In genomic region chr2:84840306-84840705, GRCh38 we compare ENCODE assay signal across 13 cellular contexts. TPM values are rescaled to one million over a fixed set of nuclear protein-coding genes. Genes with fewer than 3 reads are reported as not detected.
DNase-seq lines count a peak whose midpoint lies in the region; ATAC-seq, FAIRE-seq and TF ChIP-seq lines count a peak whose summit lies in the region.
"Had no signal": no experiment of that assay in that cellular context is flagged by ENCODE, and none has a peak within 500 bp of the region (broad histone marks: within the 10 kb centered on the region; RNA-seq: fewer than 3 reads in every experiment).

No MANE protein-coding gene starts in this region.

- no peaks in the 10 kb centered on the region; a peak in 1 of 5 replicates for H3K27me3 ChIP-seq in HepG2 (ENCODE audit: control insufficient read depth in 1 of 2, insufficient read depth in 2 of 2, low read length in 2 of 2)
- H3K27me3 ChIP-seq in right lobe of liver = no peaks in the 10 kb centered on the region
- no peaks in the 10 kb centered on the region for H3K27me3 ChIP-seq in effector memory CD4-positive, alpha-beta T cell (replicated peaks; ENCODE audit: control insufficient read depth, insufficient read depth, low read length, poor library complexity, severe bottlenecking)
- no peaks in the 10 kb centered on the region for H3K27me3 ChIP-seq in spleen (replicated peaks in 1 of 7)

- H3K9me3 ChIP-seq in HepG2 (ENCODE audit: low read length) (0 out of 2 replicates have a peak, but pooled peaks cover 5% of the 10 kb centered on the region), right lobe of liver (peaks cover 0 to 5% (median 0%) of the 10 kb centered on the region in 4 donors), spleen (peaks cover 3 to 26% (median 19%) of the 10 kb centered on the region in 8 donors)
- H3K9me3 ChIP-seq in effector memory CD4-positive, alpha-beta T cell (ENCODE audit: control insufficient read depth, low read length) = no peaks in the 10 kb centered on the region

- POLR2A ChIA-PET in HepG2 (lab: Yijun Ruan, JAX) = no interaction called here

- no peak for DNase-seq in HepG2 (ENCODE audit: low spot score)
- no peak for DNase-seq in right lobe of liver
- peak; percentile 58 for DNase-seq in RPMI7951 (ENCODE audit: low read depth)
- no peak for DNase-seq in effector memory CD4-positive, alpha-beta T cell
- no peak for DNase-seq in RCC 7860 (ENCODE audit: low spot score)
- no peak for DNase-seq in stimulated activated CD4-positive, alpha-beta T cell treated with anti-CD3 and anti-CD28 coated beads, Interleukin-4, amount 100 ng/mL, for 1 hour
- no peak for DNase-seq in spleen
- DNase-seq: anterior cingulate cortex; effector CD8-positive, alpha-beta T cell; left cardiac atrium; NCI-H1417 treated with DMSO at 0.1 percent for 48 hours; NCI-H69 had no signal

- TF ChIP-seq POLR2A in HepG2 (IDR thresholded peaks at IDR 0.05; ENCODE audit: insufficient read depth in 1 of 2, low read depth in 2 of 2, low read length in 2 of 2) (no peak), right lobe of liver (IDR thresholded peaks at IDR 0.05) (no peak), spleen (IDR thresholded peaks at IDR 0.05) (no peak)

- H3K36me3 ChIP-seq in HepG2 (replicated peaks in 1 of 2; ENCODE audit: control insufficient read depth in 1 of 2, insufficient read depth in 2 of 2, low read length in 2 of 2) = no peaks in the 10 kb centered on the region
- H3K36me3 ChIP-seq in right lobe of liver = no peaks in the 10 kb centered on the region
- H3K36me3 ChIP-seq in effector memory CD4-positive, alpha-beta T cell (ENCODE audit: control insufficient read depth, insufficient read depth, low read length) = peaks cover 18% of the 10 kb centered on the region
- peaks cover 0 to 6% (median 0%) of the 10 kb centered on the region in 6 donors for H3K36me3 ChIP-seq in spleen

- no peak overlapping the region for H2AFZ ChIP-seq in HepG2 (ENCODE audit: low read length)

- no peaks in the 10 kb centered on the region for H3K79me2 ChIP-seq in HepG2 (ENCODE audit: insufficient read depth, low read length)

- H3K4me1 ChIP-seq in HepG2 (ENCODE audit: insufficient read depth, low read length) (peaks cover 8% of the 10 kb centered on the region; the same call in 1 of the 2 replicates), right lobe of liver (no peaks in the 10 kb centered on the region), spleen (peaks cover 3 to 51% (median 9%) of the 10 kb centered on the region in 6 donors)
- peaks cover 71% of the 10 kb centered on the region for H3K4me1 ChIP-seq in effector memory CD4-positive, alpha-beta T cell (ENCODE audit: control insufficient read depth, insufficient read depth, low read length, poor library complexity, severe bottlenecking)

- intact Hi-C loops in HepG2 (cut with micrococcal nuclease; ENCODE audit: unreplicated experiment) (no loop called here), right lobe of liver (cut with DNase I) (no loop called here), spleen (cut with DNase I; ENCODE audit: low total_unique reads) (no loop called here)

- TF ChIP-seq CTCF in HepG2 (CRISPR knock-in tag; IDR thresholded peaks at IDR 0.05) = no peak
- TF ChIP-seq CTCF in right lobe of liver (IDR thresholded peaks at IDR 0.05) = no peak
- TF ChIP-seq CTCF in spleen (IDR thresholded peaks at IDR 0.05 in 8 of 11, conservative IDR thresholded peaks at IDR 0.05 in 3 of 11) = no peak

- no peak overlapping the region for H3K4me2 ChIP-seq in HepG2 (ENCODE audit: low read depth, low read length)

- TF ChIP-seq EP300 in HepG2 (IDR thresholded peaks at IDR 0.05; ENCODE audit: low read depth in 2 of 2, low read length in 2 of 2) (no peak), HepG2 (CRISPR knock-in tag; IDR thresholded peaks at IDR 0.05; ENCODE audit: borderline replicate concordance) (no peak)

- BruUV-seq in HepG2 (replicated peaks; lab: Mats Ljungman, UMichigan) = no TSS peak

- H3K9ac ChIP-seq in HepG2 (ENCODE audit: insufficient read depth, low read depth, low read length) = no peak overlapping the region

- CTCF ChIA-PET in HepG2 (lab: Yijun Ruan, JAX; ENCODE audit: low intra/inter-chr PET ratio, low total read pairs) = no interaction called here

- no peaks in the 10 kb centered on the region for H4K20me1 ChIP-seq in HepG2 (ENCODE audit: insufficient read depth, low read length)

- WGBS in HepG2 (ENCODE audit: low lambda C conversion rate) = 16% methylated on average over 3 of the region's 3 CpGs
- WGBS in right lobe of liver (ENCODE audit: insufficient coverage, low coverage, low lambda C conversion rate, missing lambda C conversion rate) = 82% methylated on average over 2 of the region's 3 CpGs
- WGBS in spleen, 5 donors = 54 to 79% (median 70%) methylated on average over 3 of the region's 3 CpGs

- H3K27ac ChIP-seq in HepG2 (ENCODE audit: extremely low read length, insufficient read depth, low read length) = no peak overlapping the region
- no peak overlapping the region for H3K27ac ChIP-seq in right lobe of liver
- H3K27ac ChIP-seq in effector memory CD4-positive, alpha-beta T cell (ENCODE audit: insufficient read depth, low read length, poor library complexity, severe bottlenecking) = peak overlapping the region; percentile 44
- H3K27ac ChIP-seq in spleen = peak overlapping the region in 4 of 8 donors; percentile 22 to 92 (median 58)

- peak; percentile 84 for ATAC-seq in HepG2
- ATAC-seq in right lobe of liver = no peak
- no peak for ATAC-seq in GM21786 (IDR thresholded peaks at IDR 0.05; ENCODE audit: unreplicated experiment)
- ATAC-seq: left cardiac atrium had no signal

- no peak overlapping the region for H3K4me3 ChIP-seq in HepG2 (replicated peaks in 1 of 3; ENCODE audit: insufficient read depth in 1 of 3, low read depth in 2 of 3, low read length in 3 of 3)
- H3K4me3 ChIP-seq in right lobe of liver = no peak overlapping the region
- peak overlapping the region; percentile 2 for H3K4me3 ChIP-seq in effector memory CD4-positive, alpha-beta T cell (ENCODE audit: insufficient read depth, low read depth, low read length, poor library complexity, severe bottlenecking)
- H3K4me3 ChIP-seq in spleen = no peak overlapping the region

- in situ Hi-C loops in HepG2 (cut with HindIII; ENCODE audit: extremely low pct_ligation_motif_present, low pct_unique_long_range_greater_than_20kb) = no loop called here

- TF ChIP-seq RAD21 in HepG2 (CRISPR knock-in tag; IDR thresholded peaks at IDR 0.05) = no peak

- FAIRE-seq in HepG2 (lab: Jason Lieb, UNC) (no peak), RCC 7860 (lab: Jason Lieb, UNC) (no peak)

TF ChIP-seq in HepG2, 621 proteins besides CTCF, POLR2A, EP300 and RAD21 (continues in another document):
- TF ChIP-seq GABPA (IDR thresholded peaks at IDR 0.05; ENCODE audit: low read depth, low read length) (no peak), GABPA (CRISPR knock-in tag; IDR thresholded peaks at IDR 0.05; ENCODE audit: low read depth) (no peak), ZNF7 (CRISPR knock-in tag; IDR thresholded peaks at IDR 0.05) (no peak), ZNF317 (CRISPR knock-in tag; IDR thresholded peaks at IDR 0.05) (no peak), LCORL (IDR thresholded peaks at IDR 0.05) (no peak), LCORL (CRISPR knock-in tag; IDR thresholded peaks at IDR 0.05) (no peak), HHEX (CRISPR knock-in tag; IDR thresholded peaks at IDR 0.05) (no peak), SPEN (CRISPR knock-in tag; IDR thresholded peaks at IDR 0.05; ENCODE audit: low read depth) (no peak), REXO4 (CRISPR knock-in tag; IDR thresholded peaks at IDR 0.05; ENCODE audit: borderline replicate concordance) (no peak), MAFK (conservative IDR thresholded peaks at IDR 0.05 in 1 of 2, IDR thresholded peaks at IDR 0.05 in 1 of 2; ENCODE audit: low read length in 2 of 2) (no peak), HNRNPUL1 (IDR thresholded peaks at IDR 0.05; ENCODE audit: low read depth, low read length) (no peak), ZNF138 (CRISPR knock-in tag; IDR thresholded peaks at IDR 0.05; ENCODE audit: low read depth) (no peak)

RNA-seq across cellular contexts. Expression of gene TRABD2A, which starts 40.6 kb away (rescaled TPM):
- 0.36 TPM in 1 of 2 replicates, not detected in the other for total RNA-seq in HepG2 (2016; rRNA removed; fragmentation: Illumina TruSeq; extraction: Trizol)
- not detected in 2 replicates for total RNA-seq in HepG2 (2016; cell fraction: cytosol; rRNA removed; fragmentation: Illumina TruSeq; extraction: Trizol; ENCODE audit: low read depth)
- 0.09 TPM in 1 of 2 replicates, not detected in the other for total RNA-seq in HepG2 (2016; cell fraction: insoluble cytoplasmic fraction; rRNA removed; fragmentation: Illumina TruSeq; extraction: Trizol)
- 0.38 TPM in 1 of 2 replicates, not detected in the other for total RNA-seq in HepG2 (2016; cell fraction: membrane; rRNA removed; fragmentation: Illumina TruSeq; extraction: Trizol)
- 0.34 TPM in 1 of 2 replicates, not detected in the other for total RNA-seq in HepG2 (2016; cell fraction: nucleus; rRNA removed; fragmentation: Illumina TruSeq; extraction: Trizol)
- 0.15 and 0.21 TPM in 2 replicates for polyA plus RNA-seq in HepG2 (2011; rRNA removed)
- 0.21 TPM in 1 of 2 replicates, not detected in the other for polyA plus RNA-seq in HepG2 (2011; cell fraction: cytosol; rRNA removed)
- 0.12 TPM in 1 of 2 replicates, not detected in the other for polyA plus RNA-seq in HepG2 (2011; cell fraction: nucleus; rRNA removed)
- 0.13 and 0.25 TPM in 2 replicates for polyA plus RNA-seq in HepG2 (2012)
- 0.28 TPM in 1 of 2 replicates, not detected in the other for polyA plus RNA-seq in HepG2 (2016; cell fraction: cytosol; fragmentation: Illumina TruSeq; extraction: Trizol; ENCODE audit: low read depth)
- polyA plus RNA-seq in HepG2 (2016; cell fraction: insoluble cytoplasmic fraction; fragmentation: Illumina TruSeq; extraction: Trizol; ENCODE audit: low read depth) = not detected in 2 replicates
- polyA plus RNA-seq in HepG2 (2016; cell fraction: membrane; fragmentation: Illumina TruSeq; extraction: Trizol; ENCODE audit: low read depth) = 0.06 TPM in 1 of 2 replicates, not detected in the other
- polyA plus RNA-seq in HepG2 (2016; cell fraction: nucleus; fragmentation: Illumina TruSeq; extraction: Trizol; ENCODE audit: insufficient read depth, low read depth) = not detected in 2 replicates
- 0.16 and 246 TPM in 2 replicates for polyA minus RNA-seq in HepG2 (2011; rRNA and poly(A)+ RNA removed; ENCODE audit: low replicate concordance)
- polyA minus RNA-seq in HepG2 (2011; cell fraction: cytosol; rRNA and poly(A)+ RNA removed) = not detected in 2 replicates
- polyA minus RNA-seq in HepG2 (2011; cell fraction: nucleus; rRNA and poly(A)+ RNA removed) = 0.50 TPM in 1 of 2 replicates, not detected in the other
- 1 to 10 TPM in 1 of 6 experiments, under 1 TPM in 4, not detected in 1; 0.20 to 2.4 (median 0.43) TPM for total RNA-seq in right lobe of liver
- total RNA-seq in RPMI7951 (2014; rRNA removed; shearing (Covaris generic)) = 5.3 and 7.1 TPM in 2 replicates
- 10 to 100 TPM in 2 of 7 donors, 1 to 10 TPM in 5; 5.4 to 12.5 (median 9.2) TPM for total RNA-seq in spleen
- 1 to 10 TPM; 4.5 to 8.6 (median 5.0) TPM for polyA plus RNA-seq in spleen
